ENCODE assay signal across 13 cellular contexts in genomic region chr19:2567580-2567979, GRCh38.
DNase-seq lines count a peak whose midpoint lies in the region; ATAC-seq and TF ChIP-seq lines count a peak whose summit lies in the region.
"Had no signal": no experiment of that assay in that cellular context is flagged by ENCODE, and none has a peak within 500 bp of the region (broad histone marks: within the 10 kb centered on the region; RNA-seq: fewer than 3 reads in every experiment).

No MANE protein-coding gene starts in this region.

- H3K4me3 ChIP-seq in mucosa of descending colon (no peak overlapping the region), upper lobe of left lung (no peak overlapping the region)

- peak; percentile 97 for ATAC-seq in mucosa of descending colon
- peak; percentile 77 to 86 for ATAC-seq in upper lobe of left lung (ENCODE audit: low FRiP score in 2 of 2)
- no peak for ATAC-seq in activated T-cell treated with anti-CD3 and anti-CD28 coated beads, Interleukin-2, amount 50 U/mL, for 4 hours

- peaks cover 2% of the 10 kb centered on the region for H3K9me3 Mint-ChIP-seq in activated naive CD4-positive, alpha-beta T cell treated with anti-CD3 and anti-CD28 coated beads for 36 hours
- peaks cover 8% of the 10 kb centered on the region for H3K9me3 Mint-ChIP-seq in dendritic cell treated with granulocyte-macrophage colony-stimulating factor and Interleukin-4, amounts not matched to agents 40 ng/mL and 50 ng/mL, for 4 days
- peaks cover 5% of the 10 kb centered on the region for H3K9me3 Mint-ChIP-seq in activated T-cell treated with anti-CD3 and anti-CD28 coated beads, Interleukin-2, amount 50 U/mL, for 4 hours

- TF ChIP-seq POLR2A in upper lobe of left lung (IDR thresholded peaks at IDR 0.05) = peak in 1 of 4 donors; percentile 55

- peak overlapping the region; percentile 6 for H3K27ac Mint-ChIP-seq in activated naive CD4-positive, alpha-beta T cell treated with anti-CD3 and anti-CD28 coated beads for 36 hours
- peak overlapping the region; percentile 78 for H3K27ac Mint-ChIP-seq in dendritic cell treated with granulocyte-macrophage colony-stimulating factor and Interleukin-4, amounts not matched to agents 40 ng/mL and 50 ng/mL, for 4 days
- H3K27ac Mint-ChIP-seq: brain had no signal

- TF ChIP-seq CTCF in mucosa of descending colon (IDR thresholded peaks at IDR 0.05) = no peak
- TF ChIP-seq CTCF in upper lobe of left lung (IDR thresholded peaks at IDR 0.05) = no peak

- H3K27me3 Mint-ChIP-seq in activated naive CD4-positive, alpha-beta T cell treated with anti-CD3 and anti-CD28 coated beads for 36 hours (ENCODE audit: low read depth) = no peaks in the 10 kb centered on the region
- H3K27me3 Mint-ChIP-seq in dendritic cell treated with granulocyte-macrophage colony-stimulating factor and Interleukin-4, amounts not matched to agents 40 ng/mL and 50 ng/mL, for 4 days = peaks cover 19% of the 10 kb centered on the region
- no peaks in the 10 kb centered on the region for H3K27me3 Mint-ChIP-seq in activated T-cell treated with anti-CD3 and anti-CD28 coated beads, Interleukin-2, amount 50 U/mL, for 4 hours (ENCODE audit: low read depth)
- H3K27me3 Mint-ChIP-seq: brain had no signal

- DNase-seq in activated naive CD4-positive, alpha-beta T cell treated with anti-CD3 and anti-CD28 coated beads for 36 hours = peak; percentile 27
- DNase-seq in activated naive CD4-positive, alpha-beta T cell treated with Interleukin-2 at 50 U/mL for 16 hours = no peak
- DNase-seq in mucosa of descending colon (peak; percentile 69 to 87 (median 80)), upper lobe of left lung (peak in 1 of 2 donors; percentile 82), NCI-H226 (no peak), NCI-H2107 treated with DMSO at 0.1 percent for 48 hours (lab: John Stamatoyannopoulos, UW; ENCODE audit: unreplicated experiment) (no peak)
- no peak for DNase-seq in activated T-cell treated with anti-CD3 and anti-CD28 coated beads, Interleukin-2, amount 50 U/mL, for 4 hours
- DNase-seq: activated CD4-positive, alpha-beta T cell treated with anti-CD3 and anti-CD28 coated beads for 48 hours; foreskin fibroblast; OCI-M1; stimulated activated CD4-positive, alpha-beta T cell treated with anti-CD3 and anti-CD28 coated beads, Interleukin-2, amount 100 ng/mL, for 48 hours had no signal

- CTCF ChIA-PET in activated naive CD4-positive, alpha-beta T cell treated with anti-CD3 and anti-CD28 coated beads for 36 hours (lab: Charles Lee) = interaction anchor here (0.6 kb wide), 1 partner anchor 64 kb away, joined by 3 read pairs; no protein-coding TSS in a partner anchor

- intact Hi-C loops in activated naive CD4-positive, alpha-beta T cell treated with anti-CD3 and anti-CD28 coated beads for 36 hours (cut with micrococcal nuclease) = no loop called here
- intact Hi-C loops in dendritic cell treated with granulocyte-macrophage colony-stimulating factor and Interleukin-4, amounts not matched to agents 40 ng/mL and 50 ng/mL, for 4 days (cut with micrococcal nuclease) = loop anchor here (1.0 kb wide), 1 partner anchor 12 kb away; no protein-coding TSS in a partner anchor
- intact Hi-C loops in mucosa of descending colon (cut with DNase I, micrococcal nuclease) = no loop called here

- H3K9me3 ChIP-seq in mucosa of descending colon (no peaks in the 10 kb centered on the region), upper lobe of left lung (no peaks in the 10 kb centered on the region)

- no peak overlapping the region for H3K4me3 Mint-ChIP-seq in activated naive CD4-positive, alpha-beta T cell treated with anti-CD3 and anti-CD28 coated beads for 36 hours
- peak overlapping the region; percentile 34 for H3K4me3 Mint-ChIP-seq in dendritic cell treated with granulocyte-macrophage colony-stimulating factor and Interleukin-4, amounts not matched to agents 40 ng/mL and 50 ng/mL, for 4 days
- H3K4me3 Mint-ChIP-seq in activated T-cell treated with anti-CD3 and anti-CD28 coated beads, Interleukin-2, amount 50 U/mL, for 4 hours = no peak overlapping the region
- H3K4me3 Mint-ChIP-seq: brain had no signal

- H3K27me3 ChIP-seq in upper lobe of left lung = no peaks in the 10 kb centered on the region

- no peaks in the 10 kb centered on the region for H3K36me3 Mint-ChIP-seq in activated naive CD4-positive, alpha-beta T cell treated with anti-CD3 and anti-CD28 coated beads for 36 hours (ENCODE audit: low read depth)
- no peaks in the 10 kb centered on the region for H3K36me3 Mint-ChIP-seq in dendritic cell treated with granulocyte-macrophage colony-stimulating factor and Interleukin-4, amounts not matched to agents 40 ng/mL and 50 ng/mL, for 4 days (ENCODE audit: low read depth)
- no peaks in the 10 kb centered on the region for H3K36me3 Mint-ChIP-seq in activated T-cell treated with anti-CD3 and anti-CD28 coated beads, Interleukin-2, amount 50 U/mL, for 4 hours (ENCODE audit: insufficient read depth)
- H3K36me3 Mint-ChIP-seq: brain had no signal

- H3K36me3 ChIP-seq in mucosa of descending colon (ENCODE audit: low read depth) (no peaks in the 10 kb centered on the region), upper lobe of left lung (no peaks in the 10 kb centered on the region)

- H3K4me1 ChIP-seq in mucosa of descending colon (ENCODE audit: low read depth) = no peaks in the 10 kb centered on the region
- peaks cover 7 to 18% (median 10%) of the 10 kb centered on the region in 4 donors for H3K4me1 ChIP-seq in upper lobe of left lung

- H3K4me1 Mint-ChIP-seq in activated naive CD4-positive, alpha-beta T cell treated with anti-CD3 and anti-CD28 coated beads for 36 hours (ENCODE audit: low read depth) = peaks cover 19% of the 10 kb centered on the region
- peaks cover 26% of the 10 kb centered on the region for H3K4me1 Mint-ChIP-seq in dendritic cell treated with granulocyte-macrophage colony-stimulating factor and Interleukin-4, amounts not matched to agents 40 ng/mL and 50 ng/mL, for 4 days (ENCODE audit: low read depth)
- H3K4me1 Mint-ChIP-seq in activated T-cell treated with anti-CD3 and anti-CD28 coated beads, Interleukin-2, amount 50 U/mL, for 4 hours (ENCODE audit: low read depth) = peaks cover 17% of the 10 kb centered on the region
- H3K4me1 Mint-ChIP-seq: brain had no signal

- 45 to 57% methylated on average over 11 to 17 of the region's 17 CpGs for WGBS in upper lobe of left lung, 2 donors

- peak; percentile 59 to 97 (median 85) for TF ChIP-seq EP300 in upper lobe of left lung (IDR thresholded peaks at IDR 0.05)

- peak overlapping the region; percentile 78 to 85 (median 81) for H3K27ac ChIP-seq in upper lobe of left lung

Comparison
In these comparisons a context has a peak if more than half of its experiments do, and no peak if none do; other contexts are left out.
1. DNase-seq: peak in activated naive CD4-positive, alpha-beta T cell treated with anti-CD3 and anti-CD28 coated beads for 36 hours (single experiment) and mucosa of descending colon (3 of 3); none in activated naive CD4-positive, alpha-beta T cell treated with Interleukin-2 at 50 U/mL for 16 hours (single experiment), NCI-H226 (single experiment), activated T-cell treated with anti-CD3 and anti-CD28 coated beads, Interleukin-2, amount 50 U/mL, for 4 hours (single experiment) and NCI-H2107 treated with DMSO at 0.1 percent for 48 hours (single experiment).
2. ATAC-seq: peak in mucosa of descending colon (single experiment) and upper lobe of left lung (2 of 2); none in activated T-cell treated with anti-CD3 and anti-CD28 coated beads, Interleukin-2, amount 50 U/mL, for 4 hours (0 of 2).